Comparison of ENCODE assay signal across 12 cellular contexts in genomic region chr2:98732430-98733051, GRCh38. TPM values are rescaled to one million over a fixed set of nuclear protein-coding genes. Genes with fewer than 3 reads are reported as not detected.
DNase-seq lines count a peak whose midpoint lies in the region; ATAC-seq, FAIRE-seq and TF ChIP-seq lines count a peak whose summit lies in the region.
"Had no signal": no experiment of that assay in that cellular context is flagged by ENCODE, and none has a peak within 500 bp of the region (broad histone marks: within the 10 kb centered on the region; RNA-seq: fewer than 3 reads in every experiment).

No MANE protein-coding gene starts in this region.

- no peak for DNase-seq in activated T-cell treated with anti-CD3 and anti-CD28 coated beads, Interleukin-2, amount 50 U/mL, for 72 hours
- DNase-seq in activated T-cell treated with anti-CD3 and anti-CD28 coated beads, Interleukin-2, amount 50 U/mL, for 48 hours, result no peak
- DNase-seq in activated CD8-positive, alpha-beta T cell treated with anti-CD3 and anti-CD28 coated beads for 36 hours, result no peak
- DNase-seq in kidney, result no peak
- DNase-seq in stimulated activated naive B cell treated with anti-CD40 and anti-IgM and Interleukin-4, amounts not matched to agents 10 μg/mL and 1 μg/mL and 100 μg/mL, for 72 hours, result no peak
- no peak for DNase-seq in SK-N-DZ (ENCODE audit: low spot score)
- no peak for DNase-seq in vagina (ENCODE audit: extremely low spot score in 2 of 2)
- DNase-seq: activated CD4-positive, CD25-positive, alpha-beta regulatory T cell; NCI-H1048; SHP77; stimulated activated CD4-positive, alpha-beta T cell treated with anti-CD3 and anti-CD28 coated beads, Interleukin-2, amount 100 ng/mL, for 48 hours had no signal

- H3K27me3 Mint-ChIP-seq in activated T-cell treated with anti-CD3 and anti-CD28 coated beads, Interleukin-2, amount 50 U/mL, for 72 hours (ENCODE audit: low read depth), result no peaks in the 10 kb centered on the region
- no peaks in the 10 kb centered on the region for H3K27me3 Mint-ChIP-seq in activated CD8-positive, alpha-beta T cell treated with anti-CD3 and anti-CD28 coated beads for 36 hours
- H3K27me3 Mint-ChIP-seq in stimulated activated naive B cell treated with anti-CD40 and anti-IgM and Interleukin-4, amounts not matched to agents 10 μg/mL and 1 μg/mL and 100 μg/mL, for 72 hours, result peaks cover 3 to 5% of the 10 kb centered on the region in 2 donors

- H3K4me1 Mint-ChIP-seq in activated T-cell treated with anti-CD3 and anti-CD28 coated beads, Interleukin-2, amount 50 U/mL, for 72 hours (ENCODE audit: low read depth), result peaks cover 83% of the 10 kb centered on the region
- peaks cover 55% of the 10 kb centered on the region for H3K4me1 Mint-ChIP-seq in activated CD8-positive, alpha-beta T cell treated with anti-CD3 and anti-CD28 coated beads for 36 hours (ENCODE audit: low read depth)
- peaks cover 15 to 31% of the 10 kb centered on the region in 2 donors for H3K4me1 Mint-ChIP-seq in stimulated activated naive B cell treated with anti-CD40 and anti-IgM and Interleukin-4, amounts not matched to agents 10 μg/mL and 1 μg/mL and 100 μg/mL, for 72 hours

- no peaks in the 10 kb centered on the region for H3K36me3 ChIP-seq in kidney (ENCODE audit: control insufficient read depth in 1 of 2, insufficient read depth in 2 of 2, low read length in 2 of 2)
- H3K36me3 ChIP-seq in vagina, result no peaks in the 10 kb centered on the region

- TF ChIP-seq CTCF in activated CD8-positive, alpha-beta T cell treated with anti-CD3 and anti-CD28 coated beads for 36 hours (IDR thresholded peaks at IDR 0.05), result no peak
- TF ChIP-seq CTCF in kidney (IDR thresholded peaks at IDR 0.05; ENCODE audit: borderline replicate concordance, extremely low read depth, insufficient read depth) (no peak), vagina (IDR thresholded peaks at IDR 0.05) (no peak)

- H3K27ac ChIP-seq in kidney (ENCODE audit: low read depth in 2 of 2, low read length in 2 of 2) (no peak overlapping the region), vagina (no peak overlapping the region)

- POLR2A ChIA-PET in activated CD8-positive, alpha-beta T cell treated with anti-CD3 and anti-CD28 coated beads for 36 hours (lab: Charles Lee), result interaction anchor here (1.1 to 9.7 kb wide), 6 partner anchors 25 to 277 kb away, joined by 3 to 85 read pairs (median 4); no protein-coding TSS in a partner anchor

- H3K4me3 ChIP-seq in kidney (ENCODE audit: low read length in 2 of 2) (peak overlapping the region; percentile 74 to 84), vagina (peak overlapping the region in 1 of 2 donors; percentile 73)

- H3K9me3 ChIP-seq in kidney (ENCODE audit: control insufficient read depth in 1 of 2, low read length in 2 of 2), result no peaks in the 10 kb centered on the region
- H3K9me3 ChIP-seq in vagina, result no peaks in the 10 kb centered on the region

- CTCF ChIA-PET in activated CD8-positive, alpha-beta T cell treated with anti-CD3 and anti-CD28 coated beads for 36 hours (lab: Charles Lee), result interaction anchor here (0.9 to 5.3 kb wide), 9 partner anchors 10 to 90 kb away, joined by 3 to 37 read pairs (median 4); no protein-coding TSS in a partner anchor

- intact Hi-C loops in activated CD8-positive, alpha-beta T cell treated with anti-CD3 and anti-CD28 coated beads for 36 hours (cut with micrococcal nuclease), result loop anchor here (10.0 kb wide), 1 partner anchor 102 kb away; no protein-coding TSS in a partner anchor
- intact Hi-C loops in kidney (cut with DNase I) (no loop called here), vagina (cut with DNase I) (no loop called here)

- peak overlapping the region; percentile 89 to 97 for H3K4me3 Mint-ChIP-seq in activated T-cell treated with anti-CD3 and anti-CD28 coated beads, Interleukin-2, amount 50 U/mL, for 72 hours
- H3K4me3 Mint-ChIP-seq in activated CD8-positive, alpha-beta T cell treated with anti-CD3 and anti-CD28 coated beads for 36 hours, result peak overlapping the region; percentile 81
- peak overlapping the region in 1 of 2 donors; percentile 27 for H3K4me3 Mint-ChIP-seq in stimulated activated naive B cell treated with anti-CD40 and anti-IgM and Interleukin-4, amounts not matched to agents 10 μg/mL and 1 μg/mL and 100 μg/mL, for 72 hours

- no peak for ATAC-seq in activated T-cell treated with anti-CD3 and anti-CD28 coated beads, Interleukin-2, amount 50 U/mL, for 72 hours (replicated peaks in 1 of 2)
- ATAC-seq in activated CD8-positive, alpha-beta T cell treated with anti-CD3 and anti-CD28 coated beads for 36 hours, result no peak
- no peak for ATAC-seq in stimulated activated naive B cell treated with anti-CD40 and anti-IgM and Interleukin-4, amounts not matched to agents 10 μg/mL and 1 μg/mL and 100 μg/mL, for 72 hours (replicated peaks)
- no peak for ATAC-seq in HG02642 (IDR thresholded peaks at IDR 0.05; ENCODE audit: poor library complexity, unreplicated experiment)

- no peak for FAIRE-seq in kidney (lab: Jason Lieb, UNC)

- H3K27me3 ChIP-seq in vagina, result no peaks in the 10 kb centered on the region

- H3K4me1 ChIP-seq in kidney (ENCODE audit: control insufficient read depth in 1 of 2, insufficient read depth in 1 of 2, low read depth in 1 of 2, low read length in 2 of 2), result peaks cover 0 to 3% of the 10 kb centered on the region in 2 donors
- H3K4me1 ChIP-seq in vagina, result peaks cover 11% of the 10 kb centered on the region

- H3K9ac ChIP-seq in kidney (ENCODE audit: low read length in 2 of 2), result no peak overlapping the region

- H3K36me3 Mint-ChIP-seq in activated T-cell treated with anti-CD3 and anti-CD28 coated beads, Interleukin-2, amount 50 U/mL, for 72 hours (ENCODE audit: insufficient read depth in 2 of 2), result peaks cover 12% of the 10 kb centered on the region in 2 donors
- peaks cover 8% of the 10 kb centered on the region for H3K36me3 Mint-ChIP-seq in activated CD8-positive, alpha-beta T cell treated with anti-CD3 and anti-CD28 coated beads for 36 hours (ENCODE audit: low read depth)
- H3K36me3 Mint-ChIP-seq in stimulated activated naive B cell treated with anti-CD40 and anti-IgM and Interleukin-4, amounts not matched to agents 10 μg/mL and 1 μg/mL and 100 μg/mL, for 72 hours, result peaks cover 0 to 3% of the 10 kb centered on the region in 2 donors

- peak overlapping the region; percentile 84 for H3K27ac Mint-ChIP-seq in activated T-cell treated with anti-CD3 and anti-CD28 coated beads, Interleukin-2, amount 50 U/mL, for 72 hours
- H3K27ac Mint-ChIP-seq in activated CD8-positive, alpha-beta T cell treated with anti-CD3 and anti-CD28 coated beads for 36 hours, result peak overlapping the region; percentile 89
- H3K27ac Mint-ChIP-seq in stimulated activated naive B cell treated with anti-CD40 and anti-IgM and Interleukin-4, amounts not matched to agents 10 μg/mL and 1 μg/mL and 100 μg/mL, for 72 hours, result peak overlapping the region; percentile 76

- H3K9me3 Mint-ChIP-seq in activated T-cell treated with anti-CD3 and anti-CD28 coated beads, Interleukin-2, amount 50 U/mL, for 72 hours, result peaks cover 0 to 3% of the 10 kb centered on the region in 2 donors
- H3K9me3 Mint-ChIP-seq in activated CD8-positive, alpha-beta T cell treated with anti-CD3 and anti-CD28 coated beads for 36 hours, result peaks cover 4% of the 10 kb centered on the region
- H3K9me3 Mint-ChIP-seq in stimulated activated naive B cell treated with anti-CD40 and anti-IgM and Interleukin-4, amounts not matched to agents 10 μg/mL and 1 μg/mL and 100 μg/mL, for 72 hours, result peaks cover 0 to 4% of the 10 kb centered on the region in 2 donors

- TF ChIP-seq POLR2A in vagina (IDR thresholded peaks at IDR 0.05), result no peak

RNA-seq across cellular contexts. Expression of gene MGAT4A, which starts 1.6 kb away (rescaled TPM):
- 100 to 1,000 TPM; 108 to 109 TPM for total RNA-seq in activated T-cell treated with anti-CD3 and anti-CD28 coated beads, Interleukin-2, amount 50 U/mL, for 72 hours
- total RNA-seq in activated CD8-positive, alpha-beta T cell treated with anti-CD3 and anti-CD28 coated beads for 36 hours, result 10 to 100 TPM; 57.6 to 59.0 TPM
- total RNA-seq in kidney, result 101 TPM
- 23.5 TPM for polyA plus RNA-seq in kidney (ENCODE audit: insufficient read depth, low read depth, low replicate concordance)
- 7.7 and 18.2 TPM in 2 replicates for polyA plus RNA-seq in SK-N-DZ (2014; cell fraction: cytosol; rRNA removed)
- polyA plus RNA-seq in SK-N-DZ (2014; cell fraction: nucleus; rRNA removed), result 9.6 and 16.7 TPM in 2 replicates
- 20.6 TPM for total RNA-seq in vagina
